In genomic region chr2:65056215-65056989, GRCh38 we compare ENCODE assay signal across 8 cellular contexts. TPM values are rescaled to one million over a fixed set of nuclear protein-coding genes. Genes with fewer than 3 reads are reported as not detected.
DNase-seq lines count a peak whose midpoint lies in the region; ATAC-seq, FAIRE-seq and TF ChIP-seq lines count a peak whose summit lies in the region.

CEP68 (plus strand) TSS chr2:65056416; CDS start chr2:65069445, 13,029 bp downstream.

- H3K27me3 ChIP-seq in adipocyte (replicated peaks; ENCODE audit: control insufficient read depth, insufficient read depth, low read length) (no peaks in the 10 kb centered on the region), cardiac muscle cell (no peaks in the 10 kb centered on the region), pancreas (no peaks in the 10 kb centered on the region), thyroid gland (no peaks in the 10 kb centered on the region)

- FAIRE-seq in GM12891 (lab: Jason Lieb, UNC) (peak; percentile 99), pancreas (lab: Jason Lieb, UNC) (peak; percentile 89)

- DNase-seq in GM12891 (ENCODE audit: insufficient read length, low spot score) = peak; percentile 91
- peak; percentile 91 for DNase-seq in NCI-H1417 treated with DMSO at 0.1 percent for 48 hours (lab: John Stamatoyannopoulos, UW)
- DNase-seq in SW 1271 (lab: John Stamatoyannopoulos, UW) = peak; percentile 91 to 93
- peak; percentile 99 for DNase-seq in adipocyte (ENCODE audit: low read depth)
- peak; percentile 98 for DNase-seq in cardiac muscle cell (ENCODE audit: low read depth in 1 of 2, low spot score in 1 of 2)
- DNase-seq in pancreas = peak; percentile 97 to 98 (median 97)
- peak; percentile 98 for DNase-seq in thyroid gland

- WGBS in pancreas, 2 donors = 0 to 1% methylated on average over 60 to 95 of the region's 95 CpGs
- WGBS in thyroid gland, 2 donors = 0 to 1% methylated on average over 16 to 27 of the region's 95 CpGs

- TF ChIP-seq POLR2A in GM12891 (IDR thresholded peaks at IDR 0.05; ENCODE audit: low read depth, low read length) (peak; percentile 81), thyroid gland (IDR thresholded peaks at IDR 0.05) (peak; percentile 82 to 97)

- H3K4me3 ChIP-seq in adipocyte (ENCODE audit: low read length) (peak within 1 kb of the TSS; percentile 89), cardiac muscle cell (peak within 1 kb of the TSS; percentile 66), pancreas (peak within 1 kb of the TSS; percentile 62 to 95 (median 92)), thyroid gland (replicated peaks in 1 of 3) (peak within 1 kb of the TSS; percentile 73 to 98 (median 82))

- H3K27ac ChIP-seq in cardiac muscle cell (peak within 1 kb of the TSS; percentile 65), pancreas (peak within 1 kb of the TSS; percentile 60 to 93 (median 80)), thyroid gland (peak within 1 kb of the TSS; percentile 65 to 91 (median 78))

- H3K4me1 ChIP-seq in adipocyte (ENCODE audit: control insufficient read depth, insufficient read depth, low read length) (peaks cover 19% of the 10 kb centered on the region), cardiac muscle cell (ENCODE audit: low read depth) (peaks cover 18% of the 10 kb centered on the region), pancreas (peaks cover 33 to 42% (median 34%) of the 10 kb centered on the region in 3 donors), thyroid gland (peaks cover 16 to 46% of the 10 kb centered on the region in 2 donors)

- intact Hi-C loops in pancreas (cut with DNase I) (no loop called here), thyroid gland (cut with DNase I) (no loop called here)

- H3K36me3 ChIP-seq in adipocyte (ENCODE audit: control insufficient read depth, insufficient read depth, low read length, severe bottlenecking) (no peaks in the 10 kb centered on the region), cardiac muscle cell (no peaks in the 10 kb centered on the region), pancreas (no peaks in the 10 kb centered on the region), thyroid gland (no peaks in the 10 kb centered on the region)

- ATAC-seq in HG02798 (IDR thresholded peaks at IDR 0.05; ENCODE audit: poor library complexity, unreplicated experiment) (peak; percentile 92), pancreas (peak; percentile 89 to 96 (median 94))

- H3K9ac ChIP-seq in adipocyte (ENCODE audit: low read length) = peak within 1 kb of the TSS; percentile 89

- H3K9me3 ChIP-seq in adipocyte (ENCODE audit: control insufficient read depth, low read length) (no peaks in the 10 kb centered on the region), cardiac muscle cell (ENCODE audit: low read depth) (no peaks in the 10 kb centered on the region), pancreas (no peaks in the 10 kb centered on the region), thyroid gland (no peaks in the 10 kb centered on the region)

- TF ChIP-seq CTCF in cardiac muscle cell (IDR thresholded peaks at IDR 0.05; ENCODE audit: low read depth, low read length) = no peak
- no peak for TF ChIP-seq CTCF in pancreas (IDR thresholded peaks at IDR 0.05)
- TF ChIP-seq CTCF in thyroid gland (IDR thresholded peaks at IDR 0.05) = no peak

TF ChIP-seq in GM12891, 5 proteins besides CTCF, POLR2A, EP300 and RAD21:
- TF ChIP-seq SPI1 (IDR thresholded peaks at IDR 0.05; ENCODE audit: low read depth, low read length) = no peak
- TF ChIP-seq POLR2AphosphoS5 (IDR thresholded peaks at IDR 0.05; ENCODE audit: low read depth, low read length) = peak; percentile 73
- peak; percentile 73; the same call in 1 of the 2 replicates for TF ChIP-seq TAF1 (IDR thresholded peaks at IDR 0.05; ENCODE audit: low read depth, low read length)
- TF ChIP-seq POU2F2 (IDR thresholded peaks at IDR 0.05; ENCODE audit: low read depth, low read length) = peak; percentile 70
- TF ChIP-seq PAX5 (IDR thresholded peaks at IDR 0.05; ENCODE audit: insufficient read depth, low read length, severe bottlenecking) = no peak

RNA-seq across cellular contexts. Expression of gene CEP68, which starts in this region (rescaled TPM):
- polyA plus RNA-seq in GM12891 (2012; ENCODE audit: low read depth, missing spikeins) = 4.5 TPM
- total RNA-seq in cardiac muscle cell (17.2 and 28.3 TPM in 2 replicates), pancreas (10 to 100 TPM in 4 of 6 donors, 1 to 10 TPM in 2; 4.4 to 13.2 (median 10.7) TPM), thyroid gland (10 to 100 TPM; 19.8 to 34.1 (median 27.5) TPM)
- polyA plus RNA-seq in cardiac muscle cell (17.6 and 29.4 TPM in 2 replicates), pancreas (1 to 10 TPM; 4.8 to 7.0 TPM)

Comparison
In these comparisons a context has a peak if more than half of its experiments do, and no peak if none do; other contexts are left out.
1. Peak in every context shown above with its lines: DNase-seq, ATAC-seq, H3K4me3 ChIP-seq and H3K27ac ChIP-seq.